ENCODE assay signal across 1 cellular context in the genomic region with DNA sequence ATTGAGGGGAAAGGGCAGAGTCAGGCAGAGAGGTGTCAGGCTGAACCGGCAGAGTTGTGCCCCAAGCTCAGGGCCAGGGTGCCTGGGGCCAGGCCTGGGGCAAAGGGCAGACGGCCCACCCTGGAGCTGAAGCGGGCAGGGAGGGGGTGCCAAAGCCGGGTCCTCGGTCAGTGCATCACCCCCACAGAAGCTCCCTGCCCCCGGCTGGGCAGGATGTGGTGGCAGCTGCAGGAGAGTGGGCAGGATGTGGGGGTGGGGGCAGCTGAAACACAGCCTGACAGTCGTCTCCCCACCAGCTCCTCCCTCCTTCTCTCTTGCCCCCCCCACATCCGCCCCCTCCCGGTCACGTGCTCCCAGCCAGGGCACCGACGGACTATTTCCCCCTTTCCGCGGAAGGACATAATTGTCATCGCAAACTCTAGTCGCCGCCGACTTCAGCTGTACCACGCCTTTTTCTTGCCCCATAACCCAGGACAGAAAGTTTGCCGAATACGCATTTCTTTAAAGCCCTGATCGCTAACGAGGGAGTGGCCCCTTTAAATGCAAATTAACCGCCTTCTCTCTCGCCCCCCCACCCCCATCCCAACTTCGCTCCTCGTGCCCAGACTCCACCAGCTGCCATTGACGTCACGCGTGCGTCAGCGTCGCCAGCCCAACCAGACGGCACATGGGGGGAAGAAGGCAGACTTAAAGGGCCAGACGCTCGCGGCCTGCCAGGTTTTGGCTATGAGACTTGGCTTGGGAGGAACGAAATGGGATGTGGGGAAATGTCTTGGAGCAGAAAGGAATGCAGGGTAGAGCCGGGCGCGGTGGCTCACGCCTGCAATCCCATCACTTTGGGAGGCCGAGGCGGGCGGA.
TF ChIP-seq lines count a peak whose summit lies in the region.

No MANE protein-coding gene starts in this region.

TF ChIP-seq in HepG2, 621 proteins besides CTCF, POLR2A, EP300 and RAD21 (continued from another document and continues in another):
- TF ChIP-seq, protein P1, sequence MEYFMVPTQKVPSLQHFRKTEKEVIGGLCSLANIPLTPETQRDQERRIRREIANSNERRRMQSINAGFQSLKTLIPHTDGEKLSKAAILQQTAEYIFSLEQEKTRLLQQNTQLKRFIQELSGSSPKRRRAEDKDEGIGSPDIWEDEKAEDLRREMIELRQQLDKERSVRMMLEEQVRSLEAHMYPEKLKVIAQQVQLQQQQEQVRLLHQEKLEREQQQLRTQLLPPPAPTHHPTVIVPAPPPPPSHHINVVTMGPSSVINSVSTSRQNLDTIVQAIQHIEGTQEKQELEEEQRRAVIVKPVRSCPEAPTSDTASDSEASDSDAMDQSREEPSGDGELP (IDR thresholded peaks at IDR 0.05; ENCODE audit: borderline replicate concordance, low read depth): peak; percentile 92; the same call in 1 of the 2 replicates
- TF ChIP-seq TARDBP (CRISPR knock-in tag; IDR thresholded peaks at IDR 0.05): peak; percentile 50; the same call in 1 of the 2 replicates
- peak; percentile 72 for TF ChIP-seq MYC (CRISPR knock-in tag; IDR thresholded peaks at IDR 0.05; ENCODE audit: borderline replicate concordance)
- peak; percentile 82 for TF ChIP-seq ZNF30 (CRISPR knock-in tag; IDR thresholded peaks at IDR 0.05)
- TF ChIP-seq, protein P2, sequence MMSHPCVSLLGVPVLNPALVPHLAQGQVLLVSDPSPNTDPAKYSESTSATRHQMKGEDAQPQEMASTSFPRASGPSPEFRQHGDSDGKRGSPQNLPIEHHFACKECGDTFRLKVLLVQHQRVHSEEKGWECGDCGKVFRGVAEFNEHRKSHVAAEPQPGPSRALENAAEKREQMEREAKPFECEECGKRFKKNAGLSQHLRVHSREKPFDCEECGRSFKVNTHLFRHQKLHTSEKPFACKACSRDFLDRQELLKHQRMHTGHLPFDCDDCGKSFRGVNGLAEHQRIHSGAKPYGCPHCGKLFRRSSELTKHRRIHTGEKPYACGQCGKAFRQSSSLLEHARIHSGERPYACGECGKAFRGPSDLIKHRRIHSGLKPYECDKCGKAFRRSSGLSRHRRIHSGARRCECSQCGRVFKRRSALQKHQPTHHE (CRISPR knock-in tag; IDR thresholded peaks at IDR 0.05; ENCODE audit: borderline replicate concordance): peak; percentile 52; the same call in 1 of the 2 replicates
- TF ChIP-seq KAT8 (CRISPR knock-in tag; IDR thresholded peaks at IDR 0.05): peak; percentile 48; the same call in 1 of the 2 replicates
- TF ChIP-seq HNRNPK (IDR thresholded peaks at IDR 0.05; ENCODE audit: low read depth, low read length, poor library complexity, severe bottlenecking): peak; percentile 23
- TF ChIP-seq ZBTB20 (CRISPR knock-in tag; IDR thresholded peaks at IDR 0.05; ENCODE audit: borderline replicate concordance, low read depth): peak; percentile 57; the same call in 1 of the 2 replicates
- TF ChIP-seq ETV6 (CRISPR knock-in tag; conservative IDR thresholded peaks at IDR 0.05): no peak
- TF ChIP-seq SMARCC2 (IDR thresholded peaks at IDR 0.05): no peak
- TF ChIP-seq, protein P3, sequence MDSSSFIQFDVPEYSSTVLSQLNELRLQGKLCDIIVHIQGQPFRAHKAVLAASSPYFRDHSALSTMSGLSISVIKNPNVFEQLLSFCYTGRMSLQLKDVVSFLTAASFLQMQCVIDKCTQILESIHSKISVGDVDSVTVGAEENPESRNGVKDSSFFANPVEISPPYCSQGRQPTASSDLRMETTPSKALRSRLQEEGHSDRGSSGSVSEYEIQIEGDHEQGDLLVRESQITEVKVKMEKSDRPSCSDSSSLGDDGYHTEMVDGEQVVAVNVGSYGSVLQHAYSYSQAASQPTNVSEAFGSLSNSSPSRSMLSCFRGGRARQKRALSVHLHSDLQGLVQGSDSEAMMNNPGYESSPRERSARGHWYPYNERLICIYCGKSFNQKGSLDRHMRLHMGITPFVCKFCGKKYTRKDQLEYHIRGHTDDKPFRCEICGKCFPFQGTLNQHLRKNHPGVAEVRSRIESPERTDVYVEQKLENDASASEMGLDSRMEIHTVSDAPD (CRISPR knock-in tag; IDR thresholded peaks at IDR 0.05): 0 out of 2 replicates have a peak, but pooled peaks have one; percentile 6
- TF ChIP-seq ZSCAN9 (CRISPR knock-in tag; IDR thresholded peaks at IDR 0.05; ENCODE audit: borderline replicate concordance): peak; percentile 63
- peak; percentile 73 for TF ChIP-seq GABPB1 (CRISPR knock-in tag; IDR thresholded peaks at IDR 0.05)
- TF ChIP-seq, protein P4, sequence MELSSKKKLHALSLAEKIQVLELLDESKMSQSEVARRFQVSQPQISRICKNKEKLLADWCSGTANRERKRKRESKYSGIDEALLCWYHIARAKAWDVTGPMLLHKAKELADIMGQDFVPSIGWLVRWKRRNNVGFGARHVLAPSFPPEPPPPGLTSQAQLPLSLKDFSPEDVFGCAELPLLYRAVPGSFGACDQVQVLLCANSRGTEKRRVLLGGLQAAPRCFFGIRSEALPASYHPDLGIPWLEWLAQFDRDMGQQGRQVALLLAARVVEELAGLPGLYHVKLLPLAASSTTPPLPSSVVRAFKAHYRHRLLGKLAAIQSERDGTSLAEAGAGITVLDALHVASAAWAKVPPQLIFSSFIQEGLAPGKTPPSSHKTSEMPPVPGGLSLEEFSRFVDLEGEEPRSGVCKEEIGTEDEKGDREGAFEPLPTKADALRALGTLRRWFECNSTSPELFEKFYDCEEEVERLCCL (CRISPR knock-in tag; IDR thresholded peaks at IDR 0.05; ENCODE audit: borderline replicate concordance): 0 out of 2 replicates have a peak, but pooled peaks have one; percentile 22
- no peak for TF ChIP-seq LCORL (IDR thresholded peaks at IDR 0.05)
- peak; percentile 77 for TF ChIP-seq LCORL (CRISPR knock-in tag; IDR thresholded peaks at IDR 0.05)
- TF ChIP-seq, protein P5, sequence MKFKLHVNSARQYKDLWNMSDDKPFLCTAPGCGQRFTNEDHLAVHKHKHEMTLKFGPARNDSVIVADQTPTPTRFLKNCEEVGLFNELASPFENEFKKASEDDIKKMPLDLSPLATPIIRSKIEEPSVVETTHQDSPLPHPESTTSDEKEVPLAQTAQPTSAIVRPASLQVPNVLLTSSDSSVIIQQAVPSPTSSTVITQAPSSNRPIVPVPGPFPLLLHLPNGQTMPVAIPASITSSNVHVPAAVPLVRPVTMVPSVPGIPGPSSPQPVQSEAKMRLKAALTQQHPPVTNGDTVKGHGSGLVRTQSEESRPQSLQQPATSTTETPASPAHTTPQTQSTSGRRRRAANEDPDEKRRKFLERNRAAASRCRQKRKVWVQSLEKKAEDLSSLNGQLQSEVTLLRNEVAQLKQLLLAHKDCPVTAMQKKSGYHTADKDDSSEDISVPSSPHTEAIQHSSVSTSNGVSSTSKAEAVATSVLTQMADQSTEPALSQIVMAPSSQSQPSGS (CRISPR knock-in tag; IDR thresholded peaks at IDR 0.05): 0 out of 2 replicates have a peak, but pooled peaks have one; percentile 36
- TF ChIP-seq ZFY (CRISPR knock-in tag; IDR thresholded peaks at IDR 0.05): peak; percentile 58
- peak; percentile 25; the same call in 1 of the 2 replicates for TF ChIP-seq ZNF292 (CRISPR knock-in tag; IDR thresholded peaks at IDR 0.05; ENCODE audit: borderline replicate concordance, low read depth)
- TF ChIP-seq KDM5B (CRISPR knock-in tag; IDR thresholded peaks at IDR 0.05; ENCODE audit: borderline replicate concordance): peak; percentile 41; the same call in 1 of the 2 replicates
- TF ChIP-seq, protein P6, sequence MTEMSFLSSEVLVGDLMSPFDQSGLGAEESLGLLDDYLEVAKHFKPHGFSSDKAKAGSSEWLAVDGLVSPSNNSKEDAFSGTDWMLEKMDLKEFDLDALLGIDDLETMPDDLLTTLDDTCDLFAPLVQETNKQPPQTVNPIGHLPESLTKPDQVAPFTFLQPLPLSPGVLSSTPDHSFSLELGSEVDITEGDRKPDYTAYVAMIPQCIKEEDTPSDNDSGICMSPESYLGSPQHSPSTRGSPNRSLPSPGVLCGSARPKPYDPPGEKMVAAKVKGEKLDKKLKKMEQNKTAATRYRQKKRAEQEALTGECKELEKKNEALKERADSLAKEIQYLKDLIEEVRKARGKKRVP (CRISPR knock-in tag; IDR thresholded peaks at IDR 0.05): peak in 1 of 2 experiments; percentile 27; a peak in 1 of 4 replicates
- no peak for TF ChIP-seq ZNF546 (CRISPR knock-in tag; conservative IDR thresholded peaks at IDR 0.05)
- TF ChIP-seq ZMYM3 (CRISPR knock-in tag; IDR thresholded peaks at IDR 0.05): peak; percentile 84
- TF ChIP-seq SRSF1 (optimal IDR thresholded peaks at IDR 0.05; ENCODE audit: low read depth, low read length): peak; percentile 91
- TF ChIP-seq ZSCAN21 (CRISPR knock-in tag; IDR thresholded peaks at IDR 0.05; ENCODE audit: borderline replicate concordance): 0 out of 2 replicates have a peak, but pooled peaks have one; percentile 16
- TF ChIP-seq NFYC (CRISPR knock-in tag; IDR thresholded peaks at IDR 0.05): peak; percentile 81
- peak; percentile 42; the same call in 1 of the 2 replicates for TF ChIP-seq PHF8 (CRISPR knock-in tag; IDR thresholded peaks at IDR 0.05)
- TF ChIP-seq ZNF251 (CRISPR knock-in tag; IDR thresholded peaks at IDR 0.05): no peak
- peak; percentile 69 for TF ChIP-seq KDM2A (CRISPR knock-in tag; IDR thresholded peaks at IDR 0.05; ENCODE audit: borderline replicate concordance, low read depth)
- TF ChIP-seq, protein P7, sequence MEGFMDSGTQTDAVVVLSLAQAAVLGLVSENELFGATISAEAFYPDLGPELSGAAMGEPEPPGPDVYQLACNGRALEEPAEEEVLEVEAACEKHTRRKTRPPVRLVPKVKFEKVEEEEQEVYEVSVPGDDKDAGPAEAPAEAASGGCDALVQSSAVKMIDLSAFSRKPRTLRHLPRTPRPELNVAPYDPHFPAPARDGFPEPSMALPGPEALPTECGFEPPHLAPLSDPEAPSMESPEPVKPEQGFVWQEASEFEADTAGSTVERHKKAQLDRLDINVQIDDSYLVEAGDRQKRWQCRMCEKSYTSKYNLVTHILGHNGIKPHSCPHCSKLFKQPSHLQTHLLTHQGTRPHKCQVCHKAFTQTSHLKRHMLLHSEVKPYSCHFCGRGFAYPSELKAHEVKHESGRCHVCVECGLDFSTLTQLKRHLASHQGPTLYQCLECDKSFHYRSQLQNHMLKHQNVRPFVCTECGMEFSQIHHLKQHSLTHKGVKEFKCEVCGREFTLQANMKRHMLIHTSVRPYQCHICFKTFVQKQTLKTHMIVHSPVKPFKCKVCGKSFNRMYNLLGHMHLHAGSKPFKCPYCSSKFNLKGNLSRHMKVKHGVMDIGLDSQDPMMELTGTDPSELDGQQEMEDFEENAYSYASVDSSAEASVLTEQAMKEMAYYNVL (CRISPR knock-in tag; IDR thresholded peaks at IDR 0.05; ENCODE audit: borderline replicate concordance): 0 out of 2 replicates have a peak, but pooled peaks have one; percentile 29
- peak; percentile 9 for TF ChIP-seq ASH2L (IDR thresholded peaks at IDR 0.05; ENCODE audit: insufficient read length, low read depth, low read length)
- TF ChIP-seq REPIN1 (CRISPR knock-in tag; IDR thresholded peaks at IDR 0.05; ENCODE audit: borderline replicate concordance, low read depth): 0 out of 2 replicates have a peak, but pooled peaks have one; percentile 52
- peak; percentile 30; the same call in 1 of the 2 replicates for TF ChIP-seq ZNF350 (CRISPR knock-in tag; IDR thresholded peaks at IDR 0.05; ENCODE audit: borderline replicate concordance, low read depth)
- TF ChIP-seq, protein P8, sequence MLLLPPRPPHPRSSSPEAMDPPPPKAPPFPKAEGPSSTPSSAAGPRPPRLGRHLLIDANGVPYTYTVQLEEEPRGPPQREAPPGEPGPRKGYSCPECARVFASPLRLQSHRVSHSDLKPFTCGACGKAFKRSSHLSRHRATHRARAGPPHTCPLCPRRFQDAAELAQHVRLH (CRISPR knock-in tag; IDR thresholded peaks at IDR 0.05; ENCODE audit: borderline replicate concordance, low read depth): peak; percentile 45; the same call in 1 of the 2 replicates
- TF ChIP-seq, protein P9, sequence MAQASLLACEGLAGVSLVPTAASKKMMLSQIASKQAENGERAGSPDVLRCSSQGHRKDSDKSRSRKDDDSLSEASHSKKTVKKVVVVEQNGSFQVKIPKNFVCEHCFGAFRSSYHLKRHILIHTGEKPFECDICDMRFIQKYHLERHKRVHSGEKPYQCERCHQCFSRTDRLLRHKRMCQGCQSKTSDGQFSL (CRISPR knock-in tag; IDR thresholded peaks at IDR 0.05): peak; percentile 94
- TF ChIP-seq, protein P10, sequence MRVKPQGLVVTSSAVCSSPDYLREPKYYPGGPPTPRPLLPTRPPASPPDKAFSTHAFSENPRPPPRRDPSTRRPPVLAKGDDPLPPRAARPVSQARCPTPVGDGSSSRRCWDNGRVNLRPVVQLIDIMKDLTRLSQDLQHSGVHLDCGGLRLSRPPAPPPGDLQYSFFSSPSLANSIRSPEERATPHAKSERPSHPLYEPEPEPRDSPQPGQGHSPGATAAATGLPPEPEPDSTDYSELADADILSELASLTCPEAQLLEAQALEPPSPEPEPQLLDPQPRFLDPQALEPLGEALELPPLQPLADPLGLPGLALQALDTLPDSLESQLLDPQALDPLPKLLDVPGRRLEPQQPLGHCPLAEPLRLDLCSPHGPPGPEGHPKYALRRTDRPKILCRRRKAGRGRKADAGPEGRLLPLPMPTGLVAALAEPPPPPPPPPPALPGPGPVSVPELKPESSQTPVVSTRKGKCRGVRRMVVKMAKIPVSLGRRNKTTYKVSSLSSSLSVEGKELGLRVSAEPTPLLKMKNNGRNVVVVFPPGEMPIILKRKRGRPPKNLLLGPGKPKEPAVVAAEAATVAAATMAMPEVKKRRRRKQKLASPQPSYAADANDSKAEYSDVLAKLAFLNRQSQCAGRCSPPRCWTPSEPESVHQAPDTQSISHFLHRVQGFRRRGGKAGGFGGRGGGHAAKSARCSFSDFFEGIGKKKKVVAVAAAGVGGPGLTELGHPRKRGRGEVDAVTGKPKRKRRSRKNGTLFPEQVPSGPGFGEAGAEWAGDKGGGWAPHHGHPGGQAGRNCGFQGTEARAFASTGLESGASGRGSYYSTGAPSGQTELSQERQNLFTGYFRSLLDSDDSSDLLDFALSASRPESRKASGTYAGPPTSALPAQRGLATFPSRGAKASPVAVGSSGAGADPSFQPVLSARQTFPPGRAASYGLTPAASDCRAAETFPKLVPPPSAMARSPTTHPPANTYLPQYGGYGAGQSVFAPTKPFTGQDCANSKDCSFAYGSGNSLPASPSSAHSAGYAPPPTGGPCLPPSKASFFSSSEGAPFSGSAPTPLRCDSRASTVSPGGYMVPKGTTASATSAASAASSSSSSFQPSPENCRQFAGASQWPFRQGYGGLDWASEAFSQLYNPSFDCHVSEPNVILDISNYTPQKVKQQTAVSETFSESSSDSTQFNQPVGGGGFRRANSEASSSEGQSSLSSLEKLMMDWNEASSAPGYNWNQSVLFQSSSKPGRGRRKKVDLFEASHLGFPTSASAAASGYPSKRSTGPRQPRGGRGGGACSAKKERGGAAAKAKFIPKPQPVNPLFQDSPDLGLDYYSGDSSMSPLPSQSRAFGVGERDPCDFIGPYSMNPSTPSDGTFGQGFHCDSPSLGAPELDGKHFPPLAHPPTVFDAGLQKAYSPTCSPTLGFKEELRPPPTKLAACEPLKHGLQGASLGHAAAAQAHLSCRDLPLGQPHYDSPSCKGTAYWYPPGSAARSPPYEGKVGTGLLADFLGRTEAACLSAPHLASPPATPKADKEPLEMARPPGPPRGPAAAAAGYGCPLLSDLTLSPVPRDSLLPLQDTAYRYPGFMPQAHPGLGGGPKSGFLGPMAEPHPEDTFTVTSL (CRISPR knock-in tag; IDR thresholded peaks at IDR 0.05; ENCODE audit: borderline replicate concordance): no peak; the same call in 1 of the 2 replicates
